Comparison of ENCODE assay signal across 31 cellular contexts in the genomic region with DNA sequence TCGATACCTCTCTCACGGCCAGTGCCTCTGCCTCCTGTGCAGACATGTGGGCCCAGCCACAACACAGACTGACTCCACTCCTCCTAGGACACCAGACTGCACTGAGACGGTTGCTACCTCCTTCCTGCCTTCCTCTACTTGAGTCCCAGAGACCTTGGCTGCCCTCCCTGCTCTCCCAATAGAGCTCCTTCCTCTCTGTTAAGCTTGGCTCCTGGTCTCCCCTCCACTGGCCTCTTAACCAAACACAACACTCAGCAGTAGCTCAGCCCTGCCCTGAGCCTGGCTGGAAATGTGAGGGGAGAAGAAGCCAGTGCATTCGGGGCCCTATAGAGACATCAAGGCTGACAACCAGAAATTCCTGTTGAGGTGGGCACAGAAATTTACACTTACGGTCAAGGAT.
"Had no signal": no experiment of that assay in that cellular context is flagged by ENCODE, and none has a peak within 500 bp of the region (broad histone marks: within the 10 kb centered on the region; RNA-seq: fewer than 3 reads in every experiment).

No MANE protein-coding gene starts in this region.

- H3K27ac ChIP-seq: left lung, lower lobe of right lung, neural progenitor cell, pancreas, prostate gland, skin epidermis, stomach, thoracic aorta, tibial artery, upper lobe of right lung had no signal

- H3K27me3 ChIP-seq: neural progenitor cell, pancreas had no signal

- H3K4me1 ChIP-seq: left lung, lower lobe of right lung, neural progenitor cell, pancreas, prostate gland, stomach, tibial artery, upper lobe of right lung had no signal

- H3K36me3 ChIP-seq: left lung, lower lobe of right lung, neural progenitor cell, pancreas, prostate gland, stomach, thoracic aorta, tibial artery, upper lobe of right lung had no signal

- H3K4me2 ChIP-seq: neural progenitor cell had no signal

- H3K4me3 ChIP-seq: left lung, lower lobe of right lung, neural progenitor cell, pancreas, prostate gland, skin epidermis, stomach, thoracic aorta, tibial artery, upper lobe of right lung had no signal

- ATAC-seq: left colon; left lung; lower lobe of right lung; naive thymus-derived CD8-positive, alpha-beta T cell; pancreas; right cardiac atrium; sciatic nerve; stimulated activated naive B cell treated with anti-CD40 and anti-IgM and Interleukin-4, amounts not matched to agents 10 μg/mL and 1 μg/mL and 100 μg/mL, for 72 hours; stimulated activated naive CD8-positive, alpha-beta T cell treated with anti-CD3 and anti-CD28 coated beads, Interleukin-15, Interleukin-2, amounts not matched to agents 100 U/mL and 50 U/mL, for 24 hours; upper lobe of right lung had no signal

- H2AFZ ChIP-seq: neural progenitor cell had no signal

- FAIRE-seq: islet of Langerhans, kidney, pancreas, urothelium cell line had no signal

- H3K4me1 Mint-ChIP-seq: immature natural killer cell; naive thymus-derived CD8-positive, alpha-beta T cell; nephron; neural progenitor cell; stimulated activated naive B cell treated with anti-CD40 and anti-IgM and Interleukin-4, amounts not matched to agents 10 μg/mL and 1 μg/mL and 100 μg/mL, for 72 hours had no signal

- H3K4me3 Mint-ChIP-seq: immature natural killer cell; naive thymus-derived CD8-positive, alpha-beta T cell; nephron; neural progenitor cell; stimulated activated naive B cell treated with anti-CD40 and anti-IgM and Interleukin-4, amounts not matched to agents 10 μg/mL and 1 μg/mL and 100 μg/mL, for 72 hours had no signal

- H3K9ac ChIP-seq: neural progenitor cell had no signal

- H3K9me3 ChIP-seq: left lung, lower lobe of right lung, pancreas, prostate gland, tibial artery, upper lobe of right lung had no signal

- DNase-seq: hypothalamus; immature natural killer cell; kidney; left colon; left lung; lower lobe of right lung; mammary epithelial cell; mesenchymal stem cell; naive thymus-derived CD8-positive, alpha-beta T cell; pancreas; posterior cingulate gyrus; retina; right cardiac atrium; stimulated activated CD4-positive, alpha-beta T cell treated with anti-CD3 and anti-CD28 coated beads, Interleukin-12 subunit alpha, Interleukin-12 subunit beta, amount 100 ng/mL, for 4 hours; stimulated activated CD4-positive, alpha-beta T cell treated with anti-CD3 and anti-CD28 coated beads, Interleukin-15, amount 100 ng/mL, for 24 hours; stimulated activated CD4-positive, alpha-beta T cell treated with anti-CD3 and anti-CD28 coated beads, Interleukin-2, amount 100 ng/mL, for 24 hours; stimulated activated CD4-positive, alpha-beta T cell treated with anti-CD3 and anti-CD28 coated beads, Interleukin-4, amount 100 ng/mL, for 1 hour; stimulated activated naive B cell treated with anti-CD40 and anti-IgM and Interleukin-4, amounts not matched to agents 10 μg/mL and 1 μg/mL and 100 μg/mL, for 72 hours; stimulated activated naive CD8-positive, alpha-beta T cell treated with anti-CD3 and anti-CD28 coated beads, Interleukin-15, Interleukin-2, amounts not matched to agents 100 U/mL and 50 U/mL, for 24 hours; stomach; tibial artery; trophoblast cell; upper lobe of right lung had no signal

- H3K27ac Mint-ChIP-seq: immature natural killer cell; naive thymus-derived CD8-positive, alpha-beta T cell; nephron; neural progenitor cell; stimulated activated naive B cell treated with anti-CD40 and anti-IgM and Interleukin-4, amounts not matched to agents 10 μg/mL and 1 μg/mL and 100 μg/mL, for 72 hours had no signal

- H3K36me3 Mint-ChIP-seq: immature natural killer cell; naive thymus-derived CD8-positive, alpha-beta T cell; neural progenitor cell; stimulated activated naive B cell treated with anti-CD40 and anti-IgM and Interleukin-4, amounts not matched to agents 10 μg/mL and 1 μg/mL and 100 μg/mL, for 72 hours had no signal
